1 cellular context compared by ENCODE assay signal in genomic region chr2:231648579-231649174, GRCh38.
A peak's percentile ranks its signal among the peaks of the same experiment; 100 is the strongest.
TF ChIP-seq lines count a peak whose summit lies in the region.

No MANE protein-coding gene starts in this region.

TF ChIP-seq in HepG2, 621 proteins besides CTCF, POLR2A, EP300 and RAD21 (continued from another document and continues in another):
- TF ChIP-seq AFF4 (CRISPR knock-in tag; IDR thresholded peaks at IDR 0.05) (no peak), HMGXB4 (CRISPR knock-in tag; IDR thresholded peaks at IDR 0.05; ENCODE audit: borderline replicate concordance in 1 of 2, low read depth in 1 of 2) (peak in 1 of 2 experiments; percentile 65; a peak in 1 of 4 replicates), ISL2 (CRISPR knock-in tag; IDR thresholded peaks at IDR 0.05) (no peak), MYNN (CRISPR knock-in tag; IDR thresholded peaks at IDR 0.05; ENCODE audit: low read depth) (no peak), SRSF4 (IDR thresholded peaks at IDR 0.05; ENCODE audit: low read depth, low read length, poor library complexity, severe bottlenecking) (no peak), KMT2B (CRISPR knock-in tag; IDR thresholded peaks at IDR 0.05) (0 out of 2 replicates have a peak, but pooled peaks have one; percentile 37), PRDM10 (CRISPR knock-in tag; IDR thresholded peaks at IDR 0.05; ENCODE audit: low read depth) (no peak), THAP7 (CRISPR knock-in tag; IDR thresholded peaks at IDR 0.05) (no peak), SMC3 (IDR thresholded peaks at IDR 0.05; ENCODE audit: low read length) (peak; percentile 36; the same call in 1 of the 2 replicates), AHR (CRISPR knock-in tag; IDR thresholded peaks at IDR 0.05) (peak; percentile 58; the same call in 1 of the 2 replicates), TBX3 (IDR thresholded peaks at IDR 0.05; ENCODE audit: borderline replicate concordance) (no peak), HMGA1 (CRISPR knock-in tag; conservative IDR thresholded peaks at IDR 0.05) (no peak), ZNF660 (CRISPR knock-in tag; IDR thresholded peaks at IDR 0.05; ENCODE audit: borderline replicate concordance, low read depth) (no peak), ZNF350 (CRISPR knock-in tag; IDR thresholded peaks at IDR 0.05; ENCODE audit: borderline replicate concordance, low read depth) (no peak), ATF4 (CRISPR knock-in tag; IDR thresholded peaks at IDR 0.05) (no peak), HNRNPL (IDR thresholded peaks at IDR 0.05; ENCODE audit: low read depth, low read length) (peak; percentile 84), GPN1 (CRISPR knock-in tag; IDR thresholded peaks at IDR 0.05; ENCODE audit: borderline replicate concordance) (no peak), IRF1 (CRISPR knock-in tag; IDR thresholded peaks at IDR 0.05; ENCODE audit: low read depth) (no peak), MXD3 (CRISPR knock-in tag; IDR thresholded peaks at IDR 0.05) (no peak), KDM6A (CRISPR knock-in tag; IDR thresholded peaks at IDR 0.05; ENCODE audit: low read depth) (no peak), ZNF235 (CRISPR knock-in tag; IDR thresholded peaks at IDR 0.05; ENCODE audit: borderline replicate concordance) (no peak), THAP11 (CRISPR knock-in tag; IDR thresholded peaks at IDR 0.05) (no peak), ZNF253 (CRISPR knock-in tag; IDR thresholded peaks at IDR 0.05; ENCODE audit: borderline replicate concordance) (no peak), CAMTA2 (CRISPR knock-in tag; IDR thresholded peaks at IDR 0.05; ENCODE audit: borderline replicate concordance) (no peak), E2F1 (CRISPR knock-in tag; IDR thresholded peaks at IDR 0.05) (no peak), FIP1L1 (IDR thresholded peaks at IDR 0.05; ENCODE audit: borderline replicate concordance, insufficient read depth, low read depth, low read length) (no peak), ZNF550 (CRISPR knock-in tag; IDR thresholded peaks at IDR 0.05; ENCODE audit: borderline replicate concordance) (no peak), KLF9 (CRISPR knock-in tag; IDR thresholded peaks at IDR 0.05; ENCODE audit: low read depth) (no peak), DNMT3B (CRISPR knock-in tag; conservative IDR thresholded peaks at IDR 0.05) (no peak), ZBTB26 (CRISPR knock-in tag; IDR thresholded peaks at IDR 0.05; ENCODE audit: borderline replicate concordance) (no peak), HMG20B (CRISPR knock-in tag; conservative IDR thresholded peaks at IDR 0.05) (no peak), MEIS1 (CRISPR knock-in tag; IDR thresholded peaks at IDR 0.05; ENCODE audit: borderline replicate concordance) (no peak), FOXC1 (CRISPR knock-in tag; IDR thresholded peaks at IDR 0.05; ENCODE audit: borderline replicate concordance) (no peak), ZNF775 (CRISPR knock-in tag; IDR thresholded peaks at IDR 0.05; ENCODE audit: borderline replicate concordance) (no peak), ZBTB44 (CRISPR knock-in tag; IDR thresholded peaks at IDR 0.05) (no peak), SOX5 (CRISPR knock-in tag; IDR thresholded peaks at IDR 0.05; ENCODE audit: borderline replicate concordance) (peak; percentile 31; the same call in 1 of the 2 replicates), ZEB1 (IDR thresholded peaks at IDR 0.05; ENCODE audit: insufficient replicate concordance, low read depth) (no peak), BCL6 (CRISPR knock-in tag; IDR thresholded peaks at IDR 0.05) (no peak), ZNF816 (CRISPR knock-in tag; IDR thresholded peaks at IDR 0.05; ENCODE audit: borderline replicate concordance) (no peak), NR2F2 (IDR thresholded peaks at IDR 0.05; ENCODE audit: borderline replicate concordance, low read depth) (no peak), HOMEZ (CRISPR knock-in tag; IDR thresholded peaks at IDR 0.05; ENCODE audit: low read depth) (0 out of 2 replicates have a peak, but pooled peaks have one; percentile 36), SIX1 (CRISPR knock-in tag; IDR thresholded peaks at IDR 0.05; ENCODE audit: borderline replicate concordance) (no peak), MIXL1 (CRISPR knock-in tag; IDR thresholded peaks at IDR 0.05) (no peak), ZNF768 (CRISPR knock-in tag; IDR thresholded peaks at IDR 0.05) (peak; percentile 60; the same call in 1 of the 2 replicates), NCOA2 (CRISPR knock-in tag; IDR thresholded peaks at IDR 0.05) (no peak), MYC (CRISPR knock-in tag; IDR thresholded peaks at IDR 0.05; ENCODE audit: borderline replicate concordance) (no peak)
